ENCODE assay signal across 25 cellular contexts in the genomic region with DNA sequence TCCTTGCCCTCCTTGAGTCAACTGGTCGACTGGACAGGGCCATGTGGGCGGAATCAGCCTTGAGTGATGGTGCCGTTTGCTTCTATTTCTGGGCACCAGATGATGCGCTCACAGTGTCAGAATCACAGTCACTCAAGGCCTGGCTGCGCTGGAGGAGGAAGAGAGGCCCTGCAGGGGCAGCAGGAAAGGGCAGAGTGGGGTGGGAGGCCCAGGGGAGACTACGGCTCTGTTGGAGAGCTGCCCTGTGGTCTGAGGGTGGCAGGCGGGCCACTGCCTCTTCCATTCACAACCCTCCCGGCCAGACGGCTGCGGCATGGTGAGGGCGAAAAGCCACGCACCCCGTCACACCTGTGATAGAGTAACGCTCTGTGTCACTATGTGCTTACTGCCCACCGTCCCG. TPM values are rescaled to one million over a fixed set of nuclear protein-coding genes. Genes with fewer than 3 reads are reported as not detected.
"Had no signal": no experiment of that assay in that cellular context is flagged by ENCODE, and none has a peak within 500 bp of the region (broad histone marks: within the 10 kb centered on the region; RNA-seq: fewer than 3 reads in every experiment).

No MANE protein-coding gene starts in this region.

- H3K27me3 ChIP-seq: adrenal gland, SJCRH30 had no signal

- H3K36me3 ChIP-seq: adrenal gland, SJCRH30 had no signal

- H3K36me3 Mint-ChIP-seq: activated naive CD8-positive, alpha-beta T cell treated with anti-CD3 and anti-CD28 coated beads, Interleukin-2, amount 10 ng/mL, durations not matched to agents 7 days and 5 days had no signal

- H3K9ac ChIP-seq: KMS-11, SK-N-SH had no signal

- DNase-seq: activated CD4-positive, alpha-beta memory T cell treated with anti-CD3 and anti-CD28 coated beads, Interleukin-2, amount 10 ng/mL, durations not matched to agents 7 days and 5 days; activated CD4-positive, alpha-beta T cell treated with anti-CD3 and anti-CD28 coated beads for 36 hours; activated CD4-positive, alpha-beta T cell treated with anti-CD3 and anti-CD28 coated beads, Interleukin-2, amount 50 U/mL, for 1 hour; activated CD8-positive, alpha-beta memory T cell treated with anti-CD3 and anti-CD28 coated beads, Interleukin-2, amount 50 U/mL, for 4 hours; activated naive CD4-positive, alpha-beta T cell treated with anti-CD3 and anti-CD28 coated beads, Interleukin-2, amount 50 U/mL, for 16 hours; activated naive CD8-positive, alpha-beta T cell treated with anti-CD3 and anti-CD28 coated beads, Interleukin-2, amount 10 ng/mL, durations not matched to agents 7 days and 5 days; activated T-cell treated with anti-CD3 and anti-CD28 coated beads, Interleukin-2, amount 50 U/mL, for 72 hours; adrenal gland; anterior cingulate cortex; NCI-H1092; NCI-H1417; NCI-H1930; NCI-H2171; NCI-H2227 treated with DMSO at 0.1 percent for 48 hours; NCI-H526; NCI-H82; SJCRH30; SK-N-SH; T-helper 1 cell had no signal

- H3K27ac Mint-ChIP-seq: activated CD4-positive, alpha-beta memory T cell treated with anti-CD3 and anti-CD28 coated beads, Interleukin-2, amount 10 ng/mL, durations not matched to agents 7 days and 5 days; activated CD4-positive, alpha-beta T cell treated with anti-CD3 and anti-CD28 coated beads for 36 hours; activated naive CD8-positive, alpha-beta T cell treated with anti-CD3 and anti-CD28 coated beads, Interleukin-2, amount 10 ng/mL, durations not matched to agents 7 days and 5 days; activated T-cell treated with anti-CD3 and anti-CD28 coated beads, Interleukin-2, amount 50 U/mL, for 72 hours; activated T-helper 2 cell treated with anti-CD3 and anti-CD28 coated beads, Interferon-gamma antibody, Interleukin-2, Interleukin-4, amounts not matched to agents 10 μg/mL and 5 μg/mL and 100 μg/mL, durations not matched to agents 14 hours and 24 hours and 36 hours had no signal

- H3K4me2 ChIP-seq: KMS-11, SK-N-SH had no signal

- H3K4me3 Mint-ChIP-seq: activated CD4-positive, alpha-beta memory T cell treated with anti-CD3 and anti-CD28 coated beads, Interleukin-2, amount 10 ng/mL, durations not matched to agents 7 days and 5 days; activated CD4-positive, alpha-beta T cell treated with anti-CD3 and anti-CD28 coated beads for 36 hours; activated naive CD8-positive, alpha-beta T cell treated with anti-CD3 and anti-CD28 coated beads, Interleukin-2, amount 10 ng/mL, durations not matched to agents 7 days and 5 days; activated T-cell treated with anti-CD3 and anti-CD28 coated beads, Interleukin-2, amount 50 U/mL, for 72 hours had no signal

- H3K27ac ChIP-seq: adrenal gland, KMS-11, SJCRH30, VCaP had no signal

- H3K27me3 Mint-ChIP-seq: activated CD4-positive, alpha-beta T cell treated with anti-CD3 and anti-CD28 coated beads for 36 hours had no signal

- H3K4me3 ChIP-seq: adrenal gland, SJCRH30 had no signal

- H3K9me3 Mint-ChIP-seq: activated CD4-positive, alpha-beta memory T cell treated with anti-CD3 and anti-CD28 coated beads, Interleukin-2, amount 10 ng/mL, durations not matched to agents 7 days and 5 days; activated naive CD8-positive, alpha-beta T cell treated with anti-CD3 and anti-CD28 coated beads, Interleukin-2, amount 10 ng/mL, durations not matched to agents 7 days and 5 days; activated T-cell treated with anti-CD3 and anti-CD28 coated beads, Interleukin-2, amount 50 U/mL, for 72 hours; activated T-helper 2 cell treated with anti-CD3 and anti-CD28 coated beads, Interferon-gamma antibody, Interleukin-2, Interleukin-4, amounts not matched to agents 10 μg/mL and 5 μg/mL and 100 μg/mL, durations not matched to agents 14 hours and 24 hours and 36 hours had no signal

- ATAC-seq: activated CD4-positive, alpha-beta T cell treated with anti-CD3 and anti-CD28 coated beads for 36 hours; activated T-cell treated with anti-CD3 and anti-CD28 coated beads, Interleukin-2, amount 50 U/mL, for 72 hours had no signal

- H3K4me1 Mint-ChIP-seq: activated CD4-positive, alpha-beta memory T cell treated with anti-CD3 and anti-CD28 coated beads, Interleukin-2, amount 10 ng/mL, durations not matched to agents 7 days and 5 days; activated CD4-positive, alpha-beta T cell treated with anti-CD3 and anti-CD28 coated beads for 36 hours; activated naive CD8-positive, alpha-beta T cell treated with anti-CD3 and anti-CD28 coated beads, Interleukin-2, amount 10 ng/mL, durations not matched to agents 7 days and 5 days had no signal

- H3K9me3 ChIP-seq: adrenal gland, SJCRH30, SK-N-SH had no signal

- H3K4me1 ChIP-seq: adrenal gland had no signal

RNA-seq across cellular contexts. Expression of gene PLPP7, which starts 9.8 kb away (rescaled TPM):
- total RNA-seq: activated CD4-positive, alpha-beta memory T cell treated with anti-CD3 and anti-CD28 coated beads, Interleukin-2, amount 10 ng/mL, durations not matched to agents 7 days and 5 days; activated T-helper 2 cell treated with anti-CD3 and anti-CD28 coated beads, Interferon-gamma antibody, Interleukin-2, Interleukin-4, amounts not matched to agents 10 μg/mL and 5 μg/mL and 100 μg/mL, durations not matched to agents 14 hours and 24 hours and 36 hours; bronchial epithelial cell; MCF 10A; T-helper 2 cell treated with Interferon-gamma antibody and Interleukin-4, amounts not matched to agents 100 ng/mL and 5 ng/mL, for 36 hours had no signal
